9 cellular contexts compared by ENCODE assay signal in genomic region chr4:13722649-13723048, GRCh38.
"Had no signal": no experiment of that assay in that cellular context is flagged by ENCODE, and none has a peak within 500 bp of the region (broad histone marks: within the 10 kb centered on the region; RNA-seq: fewer than 3 reads in every experiment).

No MANE protein-coding gene starts in this region.

- H3K4me3 Mint-ChIP-seq: HFFc6, IgD-negative memory B cell had no signal

- H3K4me1 ChIP-seq: HAP-1 had no signal

- H3K9me3 Mint-ChIP-seq: HFFc6 had no signal

- H3K36me3 ChIP-seq: HAP-1 had no signal

- FAIRE-seq: HepG2 had no signal

- H3K9me3 ChIP-seq: HAP-1 had no signal

- H3K36me3 Mint-ChIP-seq: IgD-negative memory B cell had no signal

- DNase-seq: GM23248, GOT3, H7, HFFc6 had no signal

- H3K27ac ChIP-seq: GM23248, HL-60 had no signal

- H3K4me3 ChIP-seq: GM23248, HAP-1 had no signal

- ATAC-seq: HCT116, HepG2 had no signal

- H3K27ac Mint-ChIP-seq: HFFc6, IgD-negative memory B cell had no signal
